ENCODE assay signal across 23 cellular contexts in the genomic region with DNA sequence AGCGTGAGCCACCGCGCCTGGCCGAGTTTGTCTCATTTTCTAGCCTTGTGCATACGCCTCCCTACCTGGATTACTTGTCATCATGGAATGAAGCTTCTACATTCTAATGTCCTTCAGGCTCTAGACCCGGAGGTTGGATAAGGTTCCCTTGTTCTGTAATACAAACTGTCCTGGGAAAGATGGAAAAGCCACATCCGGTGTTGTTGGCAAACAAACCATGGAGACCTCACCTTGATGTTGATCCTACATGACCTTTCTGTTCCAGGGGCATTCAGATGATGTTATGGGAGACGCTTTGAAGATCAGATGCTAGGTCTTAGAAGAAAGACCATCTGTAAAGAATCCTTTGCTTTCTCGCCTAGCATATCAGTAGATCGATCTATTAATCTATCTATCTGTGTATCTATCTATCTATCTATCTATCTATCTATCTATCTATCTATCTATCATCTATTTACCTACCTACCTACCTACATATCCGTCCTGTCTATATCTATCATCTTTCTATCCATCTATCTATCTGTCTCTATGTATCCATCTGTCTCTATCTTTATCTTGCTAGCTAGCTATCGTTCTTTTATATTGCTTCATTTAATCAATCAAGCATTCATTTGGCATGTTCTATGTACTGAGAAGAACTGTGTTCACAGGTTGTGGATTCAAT.
"Had no signal": no experiment of that assay in that cellular context is flagged by ENCODE, and none has a peak within 500 bp of the region (broad histone marks: within the 10 kb centered on the region; RNA-seq: fewer than 3 reads in every experiment).

No MANE protein-coding gene starts in this region.

- H3K4me3 ChIP-seq: SJSA1, SK-N-MC had no signal

- DNase-seq: KBM-7, MV-4-11, NCI-H1048, NCI-H1105, NCI-H1417, NCI-H1436 treated with DMSO at 0.1 percent for 48 hours, NCI-H1694, NCI-H187 treated with DMSO at 0.1 percent for 48 hours, NCI-H2029 treated with DMSO at 0.1 percent for 48 hours, NCI-H226, NCI-H446, NCI-H510A, NCI-H524 treated with DMSO at 0.1 percent for 48 hours, NCI-H69, NCI-H774, Right ventricle myocardium superior, RPMI8226, SIG-M5, T-cell had no signal

- ATAC-seq: T-cell had no signal

- FAIRE-seq: RCC 7860 had no signal

- H3K27ac ChIP-seq: HL-60, SJSA1, SK-N-MC had no signal

- H3K4me1 ChIP-seq: SJSA1 had no signal

- H3K9me3 ChIP-seq: SJSA1 had no signal

- H3K36me3 ChIP-seq: SJSA1 had no signal
